18 cellular contexts compared by ENCODE assay signal in genomic region chr20:50142812-50143211, GRCh38. TPM values are rescaled to one million over a fixed set of nuclear protein-coding genes. Genes with fewer than 3 reads are reported as not detected.
A peak's percentile ranks its signal among the peaks of the same experiment; 100 is the strongest.
DNase-seq lines count a peak whose midpoint lies in the region; ATAC-seq and TF ChIP-seq lines count a peak whose summit lies in the region.
"Had no signal": no experiment of that assay in that cellular context is flagged by ENCODE, and none has a peak within 500 bp of the region (broad histone marks: within the 10 kb centered on the region; RNA-seq: fewer than 3 reads in every experiment).

No MANE protein-coding gene starts in this region.

- CTCF ChIA-PET in activated CD8-positive, alpha-beta T cell treated with anti-CD3 and anti-CD28 coated beads, Interleukin-2, amount 10 ng/mL, durations not matched to agents 7 days and 5 days (lab: Charles Lee), result interaction anchor here (1.4 to 1.7 kb wide), 2 partner anchors 27 kb away, joined by 4 read pairs; no protein-coding TSS in a partner anchor
- CTCF ChIA-PET in activated CD8-positive, alpha-beta T cell treated with anti-CD3 and anti-CD28 coated beads for 36 hours (lab: Charles Lee), result no interaction called here
- CTCF ChIA-PET in GM10248 (lab: Yijun Ruan, JAX), result no interaction called here

- H3K27ac Mint-ChIP-seq in activated CD8-positive, alpha-beta T cell treated with anti-CD3 and anti-CD28 coated beads, Interleukin-2, amount 10 ng/mL, durations not matched to agents 7 days and 5 days, result peak overlapping the region; percentile 13
- H3K27ac Mint-ChIP-seq in activated CD8-positive, alpha-beta T cell treated with anti-CD3 and anti-CD28 coated beads for 36 hours, result no peak overlapping the region
- H3K27ac Mint-ChIP-seq in stimulated activated effector memory CD8-positive, alpha-beta T cell treated with anti-CD3 and anti-CD28 coated beads, Interleukin-12 subunit alpha, Interleukin-12 subunit beta, amount 100 ng/mL, for 72 hours, result peak overlapping the region; percentile 89
- H3K27ac Mint-ChIP-seq: brain had no signal

- TF ChIP-seq POLR2A in esophagus squamous epithelium (IDR thresholded peaks at IDR 0.05), result no peak
- TF ChIP-seq POLR2A in transverse colon (IDR thresholded peaks at IDR 0.05), result no peak

- WGBS in esophagus squamous epithelium, 2 donors, result 69 to 73% methylated on average over 6 of the region's 6 CpGs
- WGBS in transverse colon (ENCODE audit: low coverage in 1 of 2), 2 donors, result 79% methylated on average over 5 to 6 of the region's 6 CpGs

- peaks cover 87 to 100% (median 92%) of the 10 kb centered on the region in 3 donors for H3K4me1 ChIP-seq in esophagus squamous epithelium
- H3K4me1 ChIP-seq in transverse colon, result peaks cover 6 to 43% (median 19%) of the 10 kb centered on the region in 4 donors
- H3K4me1 ChIP-seq: uterus had no signal

- H3K36me3 ChIP-seq in esophagus squamous epithelium, result peaks cover 0 to 48% (median 21%) of the 10 kb centered on the region in 3 donors
- no peaks in the 10 kb centered on the region for H3K36me3 ChIP-seq in transverse colon
- H3K36me3 ChIP-seq: uterus had no signal

- in situ Hi-C loops in transverse colon (cut with MboI; ENCODE audit: low pct_ligation_motif_present in 1 of 4, low pct_unique_long_range_greater_than_20kb in 1 of 4, low sequenced_read_pairs in 3 of 4), result no loop called here

- TF ChIP-seq EP300 in transverse colon (IDR thresholded peaks at IDR 0.05; ENCODE audit: low read depth), result no peak

- H3K27me3 Mint-ChIP-seq in activated CD8-positive, alpha-beta T cell treated with anti-CD3 and anti-CD28 coated beads, Interleukin-2, amount 10 ng/mL, durations not matched to agents 7 days and 5 days (ENCODE audit: low read depth), result no peaks in the 10 kb centered on the region
- no peaks in the 10 kb centered on the region for H3K27me3 Mint-ChIP-seq in activated CD8-positive, alpha-beta T cell treated with anti-CD3 and anti-CD28 coated beads for 36 hours
- H3K27me3 Mint-ChIP-seq: brain had no signal

- POLR2A ChIA-PET in activated CD8-positive, alpha-beta T cell treated with anti-CD3 and anti-CD28 coated beads, Interleukin-2, amount 10 ng/mL, durations not matched to agents 7 days and 5 days (lab: Charles Lee), result no interaction called here
- POLR2A ChIA-PET in activated CD8-positive, alpha-beta T cell treated with anti-CD3 and anti-CD28 coated beads for 36 hours (lab: Charles Lee), result interaction anchor here (0.8 to 2.7 kb wide), 2 partner anchors 11 to 29 kb away, joined by 3 to 11 read pairs; partner anchors contain the start of genes PEDS1 and UBE2V1
- POLR2A ChIA-PET in GM10248 (lab: Yijun Ruan, JAX), result no interaction called here

- H3K4me3 ChIP-seq in esophagus squamous epithelium (no peak overlapping the region), transverse colon (no peak overlapping the region)
- H3K4me3 ChIP-seq: GM12878, lung, SJCRH30, uterus had no signal

- DNase-seq in activated CD8-positive, alpha-beta T cell treated with anti-CD3 and anti-CD28 coated beads, Interleukin-2, amount 10 ng/mL, durations not matched to agents 7 days and 5 days, result no peak
- DNase-seq in activated CD8-positive, alpha-beta T cell treated with anti-CD3 and anti-CD28 coated beads for 36 hours, result no peak
- DNase-seq in NCI-H526 (lab: John Stamatoyannopoulos, UW), result peak; percentile 64 to 92
- DNase-seq in esophagus squamous epithelium (lab: John Stamatoyannopoulos, UW), result no peak
- no peak for DNase-seq in stimulated activated effector memory CD8-positive, alpha-beta T cell treated with anti-CD3 and anti-CD28 coated beads, Interleukin-12 subunit alpha, Interleukin-12 subunit beta, amount 100 ng/mL, for 72 hours (ENCODE audit: low spot score in 2 of 2)
- DNase-seq in transverse colon, result no peak
- DNase-seq in GM10248 (ENCODE audit: extremely low spot score), result no peak
- DNase-seq: DMS79 treated with DMSO at 0.1 percent for 48 hours, head of caudate nucleus, nucleus accumbens, SJCRH30, uterus, WERI-Rb-1 had no signal

- H3K36me3 Mint-ChIP-seq in activated CD8-positive, alpha-beta T cell treated with anti-CD3 and anti-CD28 coated beads, Interleukin-2, amount 10 ng/mL, durations not matched to agents 7 days and 5 days (ENCODE audit: low read depth), result peaks cover 53% of the 10 kb centered on the region
- peaks cover 37% of the 10 kb centered on the region for H3K36me3 Mint-ChIP-seq in activated CD8-positive, alpha-beta T cell treated with anti-CD3 and anti-CD28 coated beads for 36 hours (ENCODE audit: low read depth)
- peaks cover 66% of the 10 kb centered on the region for H3K36me3 Mint-ChIP-seq in stimulated activated effector memory CD8-positive, alpha-beta T cell treated with anti-CD3 and anti-CD28 coated beads, Interleukin-12 subunit alpha, Interleukin-12 subunit beta, amount 100 ng/mL, for 72 hours

- H3K27me3 ChIP-seq in esophagus squamous epithelium (no peaks in the 10 kb centered on the region), transverse colon (no peaks in the 10 kb centered on the region)
- H3K27me3 ChIP-seq: SJCRH30, uterus had no signal

- peak overlapping the region; percentile 74 to 99 (median 98) for H3K27ac ChIP-seq in esophagus squamous epithelium
- H3K27ac ChIP-seq in transverse colon, result no peak overlapping the region
- H3K27ac ChIP-seq: HL-60, SJCRH30, uterus, WERI-Rb-1 had no signal

- H3K9me3 Mint-ChIP-seq in activated CD8-positive, alpha-beta T cell treated with anti-CD3 and anti-CD28 coated beads, Interleukin-2, amount 10 ng/mL, durations not matched to agents 7 days and 5 days (ENCODE audit: insufficient read depth), result no peaks in the 10 kb centered on the region
- H3K9me3 Mint-ChIP-seq in activated CD8-positive, alpha-beta T cell treated with anti-CD3 and anti-CD28 coated beads for 36 hours, result no peaks in the 10 kb centered on the region
- no peaks in the 10 kb centered on the region for H3K9me3 Mint-ChIP-seq in stimulated activated effector memory CD8-positive, alpha-beta T cell treated with anti-CD3 and anti-CD28 coated beads, Interleukin-12 subunit alpha, Interleukin-12 subunit beta, amount 100 ng/mL, for 72 hours

- TF ChIP-seq CTCF in activated CD8-positive, alpha-beta T cell treated with anti-CD3 and anti-CD28 coated beads for 36 hours (IDR thresholded peaks at IDR 0.05), result no peak
- TF ChIP-seq CTCF in esophagus squamous epithelium (IDR thresholded peaks at IDR 0.05) (no peak), transverse colon (IDR thresholded peaks at IDR 0.05) (no peak), GM10248 (IDR thresholded peaks at IDR 0.05; ENCODE audit: control extremely low read depth, extremely low read depth, low read depth, missing control alignments) (no peak)

- H3K4me1 Mint-ChIP-seq in activated CD8-positive, alpha-beta T cell treated with anti-CD3 and anti-CD28 coated beads, Interleukin-2, amount 10 ng/mL, durations not matched to agents 7 days and 5 days (ENCODE audit: low read depth), result peaks cover 38% of the 10 kb centered on the region
- H3K4me1 Mint-ChIP-seq in activated CD8-positive, alpha-beta T cell treated with anti-CD3 and anti-CD28 coated beads for 36 hours (ENCODE audit: low read depth), result peaks cover 40% of the 10 kb centered on the region
- peaks cover 59% of the 10 kb centered on the region for H3K4me1 Mint-ChIP-seq in stimulated activated effector memory CD8-positive, alpha-beta T cell treated with anti-CD3 and anti-CD28 coated beads, Interleukin-12 subunit alpha, Interleukin-12 subunit beta, amount 100 ng/mL, for 72 hours

- no peak overlapping the region for H3K4me3 Mint-ChIP-seq in activated CD8-positive, alpha-beta T cell treated with anti-CD3 and anti-CD28 coated beads, Interleukin-2, amount 10 ng/mL, durations not matched to agents 7 days and 5 days
- H3K4me3 Mint-ChIP-seq in activated CD8-positive, alpha-beta T cell treated with anti-CD3 and anti-CD28 coated beads for 36 hours, result no peak overlapping the region
- no peak overlapping the region for H3K4me3 Mint-ChIP-seq in stimulated activated effector memory CD8-positive, alpha-beta T cell treated with anti-CD3 and anti-CD28 coated beads, Interleukin-12 subunit alpha, Interleukin-12 subunit beta, amount 100 ng/mL, for 72 hours
- H3K4me3 Mint-ChIP-seq: brain had no signal

- ATAC-seq in activated CD8-positive, alpha-beta T cell treated with anti-CD3 and anti-CD28 coated beads, Interleukin-2, amount 10 ng/mL, durations not matched to agents 7 days and 5 days, result no peak
- ATAC-seq in activated CD8-positive, alpha-beta T cell treated with anti-CD3 and anti-CD28 coated beads for 36 hours, result no peak
- no peak for ATAC-seq in stimulated activated effector memory CD8-positive, alpha-beta T cell treated with anti-CD3 and anti-CD28 coated beads, Interleukin-12 subunit alpha, Interleukin-12 subunit beta, amount 100 ng/mL, for 72 hours
- ATAC-seq in activated CD4-positive, CD25-positive, alpha-beta regulatory T cell treated with anti-CD3 and anti-CD28 coated beads, Interleukin-2, amount 50 U/mL, for 24 hours, result no peak
- ATAC-seq: GM12878 had no signal

- intact Hi-C loops in activated CD8-positive, alpha-beta T cell treated with anti-CD3 and anti-CD28 coated beads for 36 hours (cut with micrococcal nuclease), result no loop called here
- intact Hi-C loops in esophagus squamous epithelium (cut with DNase I), result no loop called here
- intact Hi-C loops in transverse colon (cut with DNase I; ENCODE audit: low total_unique reads), result no loop called here

- H3K9me3 ChIP-seq in esophagus squamous epithelium (no peaks in the 10 kb centered on the region), transverse colon (no peaks in the 10 kb centered on the region)
- H3K9me3 ChIP-seq: SJCRH30, uterus had no signal

RNA-seq across cellular contexts. Expression of gene PEDS1, which starts 10.7 kb away (rescaled TPM):
- total RNA-seq in activated CD8-positive, alpha-beta T cell treated with anti-CD3 and anti-CD28 coated beads, Interleukin-2, amount 10 ng/mL, durations not matched to agents 7 days and 5 days, result 10 to 100 TPM; 28.7 to 30.2 TPM
- 10 to 100 TPM; 16.0 to 17.3 TPM for total RNA-seq in activated CD8-positive, alpha-beta T cell treated with anti-CD3 and anti-CD28 coated beads for 36 hours
- total RNA-seq in esophagus squamous epithelium (10 to 100 TPM; 32.8 to 54.0 (median 46.7) TPM), transverse colon (10 to 100 TPM in 3 of 4 donors, 1 to 10 TPM in 1; 9.6 to 30.9 (median 23.2) TPM)

RNA-seq across cellular contexts. Expression of gene UBE2V1, which starts 29.9 kb away (rescaled TPM):
- 100 to 1,000 TPM; 120 to 131 TPM for total RNA-seq in activated CD8-positive, alpha-beta T cell treated with anti-CD3 and anti-CD28 coated beads, Interleukin-2, amount 10 ng/mL, durations not matched to agents 7 days and 5 days
- 100 to 1,000 TPM; 112 to 151 TPM for total RNA-seq in activated CD8-positive, alpha-beta T cell treated with anti-CD3 and anti-CD28 coated beads for 36 hours
- 10 to 100 TPM; 44.4 to 80.7 (median 63.4) TPM for total RNA-seq in esophagus squamous epithelium
- 100 to 1,000 TPM in 1 of 4 donors, 10 to 100 TPM in 3; 23.7 to 104 (median 62.8) TPM for total RNA-seq in transverse colon

RNA-seq across cellular contexts. Expression of gene CEBPB, which starts 47.8 kb away (rescaled TPM):
- total RNA-seq in activated CD8-positive, alpha-beta T cell treated with anti-CD3 and anti-CD28 coated beads, Interleukin-2, amount 10 ng/mL, durations not matched to agents 7 days and 5 days, result 10 to 100 TPM; 28.8 to 32.0 TPM
- 10 to 100 TPM; 27.2 to 28.4 TPM for total RNA-seq in activated CD8-positive, alpha-beta T cell treated with anti-CD3 and anti-CD28 coated beads for 36 hours
- 10 to 100 TPM; 31.3 to 46.5 (median 38.2) TPM for total RNA-seq in esophagus squamous epithelium
- 10 to 100 TPM; 26.1 to 78.9 (median 57.1) TPM for total RNA-seq in transverse colon

Comparison
In these comparisons a context has a peak if more than half of its experiments do, and no peak if none do; other contexts are left out.
1. DNase-seq: peak in NCI-H526 (2 of 2); none in activated CD8-positive, alpha-beta T cell treated with anti-CD3 and anti-CD28 coated beads, Interleukin-2, amount 10 ng/mL, durations not matched to agents 7 days and 5 days (single experiment), activated CD8-positive, alpha-beta T cell treated with anti-CD3 and anti-CD28 coated beads for 36 hours (single experiment), esophagus squamous epithelium (single experiment), stimulated activated effector memory CD8-positive, alpha-beta T cell treated with anti-CD3 and anti-CD28 coated beads, Interleukin-12 subunit alpha, Interleukin-12 subunit beta, amount 100 ng/mL, for 72 hours (0 of 2), transverse colon (single experiment) and GM10248 (single experiment).
2. H3K27ac ChIP-seq: peak in esophagus squamous epithelium (4 of 4); none in transverse colon (0 of 4).